In the genomic region with DNA sequence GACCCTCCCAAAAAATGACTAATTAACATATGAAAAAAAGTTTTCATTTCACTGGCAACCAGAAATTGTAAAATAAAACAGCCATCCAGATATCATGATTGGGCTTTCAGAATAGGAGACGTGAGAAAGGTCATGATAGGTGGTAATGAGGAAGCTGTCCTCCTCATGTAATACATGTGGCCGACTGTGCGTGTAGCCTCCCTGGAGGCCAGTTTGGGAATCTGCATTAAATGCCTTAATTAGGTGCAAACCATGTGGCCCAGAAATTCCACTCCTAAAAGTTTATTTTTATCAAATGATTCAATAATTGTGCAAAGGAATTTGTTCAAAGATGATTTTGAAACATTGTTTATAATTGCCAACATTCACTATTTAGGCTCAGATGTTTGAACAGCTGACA, we compare ENCODE assay signal across 27 cellular contexts.
A peak's percentile ranks its signal among the peaks of the same experiment; 100 is the strongest.
DNase-seq lines count a peak whose midpoint lies in the region; ATAC-seq, FAIRE-seq and TF ChIP-seq lines count a peak whose summit lies in the region.
"Had no signal": no experiment of that assay in that cellular context is flagged by ENCODE, and none has a peak within 500 bp of the region (broad histone marks: within the 10 kb centered on the region; RNA-seq: fewer than 3 reads in every experiment).

No MANE protein-coding gene starts in this region.

- H3K4me1 ChIP-seq in K562 (replicated peaks in 1 of 2; ENCODE audit: control insufficient read depth in 2 of 2, insufficient read depth in 2 of 2, low read length in 2 of 2) (no peaks in the 10 kb centered on the region), kidney (ENCODE audit: control insufficient read depth in 1 of 2, insufficient read depth in 1 of 2, low read depth in 1 of 2, low read length in 2 of 2) (no peaks in the 10 kb centered on the region), GM23248 (ENCODE audit: insufficient read depth) (0 out of 2 replicates have a peak, but pooled peaks cover 7% of the 10 kb centered on the region)
- H3K4me1 ChIP-seq: BLaER1 treated with 17β-estradiol and CSF1 and Interleukin-3, amounts not matched to agents 10 nM and 100 nM; SJSA1 had no signal

- ATAC-seq in K562, result peak; percentile 70; the same call in 1 of the 3 replicates
- ATAC-seq in GM18511 (IDR thresholded peaks at IDR 0.05; ENCODE audit: unreplicated experiment), result no peak

- no TSS peak for BruUV-seq in K562 (replicated peaks; lab: Mats Ljungman, UMichigan)

- POLR2A ChIA-PET in K562 (lab: Yijun Ruan, JAX), result interaction anchor here (1.0 kb wide), 1 partner anchor 291 kb away, joined by 3 read pairs; no protein-coding TSS in a partner anchor

- H3K9me3 ChIP-seq in K562 (replicated peaks; ENCODE audit: control insufficient read depth, insufficient read depth, low read depth, low read length) (no peaks in the 10 kb centered on the region), kidney (ENCODE audit: control insufficient read depth in 1 of 2, low read length in 2 of 2) (no peaks in the 10 kb centered on the region), GM23248 (ENCODE audit: low read depth) (no peaks in the 10 kb centered on the region)
- H3K9me3 ChIP-seq: BLaER1 treated with 17β-estradiol and CSF1 and Interleukin-3, amounts not matched to agents 10 nM and 100 nM; SJSA1 had no signal

- H3K9me3 Mint-ChIP-seq in mesothelial cell of epicardium, result no peaks in the 10 kb centered on the region
- H3K9me3 Mint-ChIP-seq: CD4-positive, alpha-beta memory T cell; IgD-negative memory B cell had no signal

- H3K4me3 ChIP-seq in K562 (no peak overlapping the region), kidney (ENCODE audit: low read length in 2 of 2) (no peak overlapping the region), GM23248 (no peak overlapping the region)
- H3K4me3 ChIP-seq: BLaER1 treated with 17β-estradiol and CSF1 and Interleukin-3, amounts not matched to agents 10 nM and 100 nM; PC-9; SJSA1 had no signal

- H3K4me1 Mint-ChIP-seq in mesothelial cell of epicardium, result peaks cover 17% of the 10 kb centered on the region
- H3K4me1 Mint-ChIP-seq: CD4-positive, alpha-beta memory T cell; IgD-negative memory B cell had no signal

- DNase-seq in AG08395 (ENCODE audit: low spot score) (peak; percentile 2), KBM-7 (peak; percentile 7), K562 (ENCODE audit: extremely low read depth in 1 of 4, low spot score in 3 of 4) (peak in 2 of 4 experiments; percentile 11 to 17), mesothelial cell of epicardium (ENCODE audit: low spot score in 2 of 2, unreplicated experiment in 2 of 2) (no peak), kidney (no peak), GM23248 (no peak)
- DNase-seq: AML-193; CD4-positive, alpha-beta memory T cell; COR-L47; DMS79; EL; GF-D8; HCEC 1CT; Karpas-422; NCI-H1105 treated with DMSO at 0.1 percent for 48 hours; NCI-H2029; NCI-H446; NCI-H526; PC-9; Right ventricle myocardium superior; RPMI8226 had no signal

- H3K4me3 Mint-ChIP-seq in mesothelial cell of epicardium, result no peak overlapping the region
- H3K4me3 Mint-ChIP-seq: CD4-positive, alpha-beta memory T cell; IgD-negative memory B cell had no signal

- FAIRE-seq in K562 (lab: Jason Lieb, UNC) (no peak), kidney (lab: Jason Lieb, UNC) (no peak)
- FAIRE-seq: GM12891, H1 had no signal

- H3K9me1 ChIP-seq in K562 (ENCODE audit: control insufficient read depth, insufficient read depth, low read length), result no peaks in the 10 kb centered on the region

- no peak overlapping the region for H2AFZ ChIP-seq in K562 (ENCODE audit: low read depth, low read length)
- H2AFZ ChIP-seq in GM23248, result no peak overlapping the region
- H2AFZ ChIP-seq: PC-9 had no signal

- H3K79me2 ChIP-seq in K562 (ENCODE audit: control insufficient read depth, insufficient read depth, low read length) (no peaks in the 10 kb centered on the region), GM23248 (ENCODE audit: insufficient read depth) (no peaks in the 10 kb centered on the region)

- H4K20me1 ChIP-seq in K562 (replicated peaks; ENCODE audit: control insufficient read depth, insufficient read depth, low read length) (no peaks in the 10 kb centered on the region), GM23248 (ENCODE audit: insufficient read depth) (no peaks in the 10 kb centered on the region)
- H4K20me1 ChIP-seq: BLaER1 treated with 17β-estradiol and CSF1 and Interleukin-3, amounts not matched to agents 10 nM and 100 nM had no signal

- H3K27me3 Mint-ChIP-seq in mesothelial cell of epicardium (ENCODE audit: low read depth), result no peaks in the 10 kb centered on the region
- H3K27me3 Mint-ChIP-seq: CD4-positive, alpha-beta memory T cell; IgD-negative memory B cell had no signal

- in situ Hi-C loops in KBM-7 (cut with MboI; ENCODE audit: low pct_unique_long_range_greater_than_20kb, low sequenced_read_pairs) (no loop called here), K562 (cut with MboI) (no loop called here), GM23248 (cut with MboI) (no loop called here)

- 7% methylated on average over 3 of the region's 3 CpGs for whole genome bisulfite sequencing in K562 (ENCODE audit: insufficient coverage, low coverage, missing lambda C conversion rate)
- 57 to 59% methylated on average over 3 of the region's 3 CpGs for WGBS in GM23248 (ENCODE audit: low coverage in 1 of 2, low lambda C conversion rate in 2 of 2, missing lambda C conversion rate in 2 of 2), 2 experiments

- no peaks in the 10 kb centered on the region for H3K9me2 ChIP-seq in GM23248 (ENCODE audit: insufficient read depth)

- peak in 2 of 3 experiments; percentile 10 to 27; a peak in 2 of 6 replicates for TF ChIP-seq CTCF in K562 (IDR thresholded peaks at IDR 0.05 in 2 of 3, conservative IDR thresholded peaks at IDR 0.05 in 1 of 3; ENCODE audit: insufficient read depth in 2 of 3, low read depth in 1 of 3, low read length in 3 of 3)
- TF ChIP-seq CTCF in mesothelial cell of epicardium (IDR thresholded peaks at IDR 0.05; ENCODE audit: unreplicated experiment), result peak; percentile 16
- TF ChIP-seq CTCF in kidney (IDR thresholded peaks at IDR 0.05; ENCODE audit: borderline replicate concordance, extremely low read depth, insufficient read depth), result no peak

- TF ChIP-seq RAD21 in K562 (CRISPR knock-in tag; conservative IDR thresholded peaks at IDR 0.05 in 1 of 2, IDR thresholded peaks at IDR 0.05 in 1 of 2), result peak in 1 of 2 experiments; percentile 8; a peak in 1 of 4 replicates

- H3K36me3 Mint-ChIP-seq in mesothelial cell of epicardium, result no peaks in the 10 kb centered on the region
- H3K36me3 Mint-ChIP-seq: CD4-positive, alpha-beta memory T cell; IgD-negative memory B cell had no signal

- no peaks in the 10 kb centered on the region for H3K27me3 ChIP-seq in K562 (ENCODE audit: control insufficient read depth in 2 of 2, insufficient read depth in 2 of 2, low read length in 2 of 2)
- no peaks in the 10 kb centered on the region for H3K27me3 ChIP-seq in GM23248 (replicated peaks; ENCODE audit: insufficient read depth)
- H3K27me3 ChIP-seq: BLaER1 treated with 17β-estradiol and CSF1 and Interleukin-3, amounts not matched to agents 10 nM and 100 nM; SJSA1 had no signal

- H3K27ac ChIP-seq in K562 (ENCODE audit: extremely low read depth, low read depth, low read length) (no peak overlapping the region), kidney (ENCODE audit: low read depth in 2 of 2, low read length in 2 of 2) (no peak overlapping the region), GM23248 (no peak overlapping the region)
- H3K27ac ChIP-seq: BLaER1 treated with 17β-estradiol and CSF1 and Interleukin-3, amounts not matched to agents 10 nM and 100 nM; PC-9; SJSA1 had no signal

- no peak for TF ChIP-seq EP300 in K562 (IDR thresholded peaks at IDR 0.05; ENCODE audit: low read length)

- CTCF ChIA-PET in K562 (lab: Yijun Ruan, JAX; ENCODE audit: low intra/inter-chr PET ratio), result no interaction called here

- H3K36me3 ChIP-seq in K562 (ENCODE audit: control insufficient read depth, insufficient read depth, low read length), result no peaks in the 10 kb centered on the region
- no peaks in the 10 kb centered on the region for H3K36me3 ChIP-seq in kidney (ENCODE audit: control insufficient read depth in 1 of 2, insufficient read depth in 2 of 2, low read length in 2 of 2)
- H3K36me3 ChIP-seq in GM23248 (ENCODE audit: low read depth), result no peaks in the 10 kb centered on the region
- H3K36me3 ChIP-seq: BLaER1 treated with 17β-estradiol and CSF1 and Interleukin-3, amounts not matched to agents 10 nM and 100 nM; SJSA1 had no signal

- H3K9ac ChIP-seq in K562 (ENCODE audit: insufficient read depth in 1 of 2, low read depth in 2 of 2, low read length in 2 of 2) (no peak overlapping the region), kidney (ENCODE audit: low read length in 2 of 2) (no peak overlapping the region), GM23248 (no peak overlapping the region)
- H3K9ac ChIP-seq: BLaER1 treated with 17β-estradiol and CSF1 and Interleukin-3, amounts not matched to agents 10 nM and 100 nM had no signal

- no peak for TF ChIP-seq POLR2A in K562 (conservative IDR thresholded peaks at IDR 0.05)

- intact Hi-C loops in K562 (cut with micrococcal nuclease), result no loop called here
- intact Hi-C loops in kidney (cut with DNase I), result no loop called here

- H3F3A ChIP-seq in GM23248 (ENCODE audit: insufficient read depth), result 0 out of 2 replicates have a peak, but pooled peaks cover 6% of the 10 kb centered on the region

- no peak overlapping the region for H3K27ac Mint-ChIP-seq in mesothelial cell of epicardium
- H3K27ac Mint-ChIP-seq: CD4-positive, alpha-beta memory T cell; IgD-negative memory B cell had no signal

- H3K4me2 ChIP-seq in K562 (ENCODE audit: insufficient read depth, low read length) (no peak overlapping the region), GM23248 (ENCODE audit: unreplicated experiment) (no peak overlapping the region)
- H3K4me2 ChIP-seq: BLaER1 treated with 17β-estradiol and CSF1 and Interleukin-3, amounts not matched to agents 10 nM and 100 nM; PC-9 had no signal

TF ChIP-seq in K562, 482 proteins besides CTCF, POLR2A, EP300 and RAD21:
- TF ChIP-seq, protein P1, sequence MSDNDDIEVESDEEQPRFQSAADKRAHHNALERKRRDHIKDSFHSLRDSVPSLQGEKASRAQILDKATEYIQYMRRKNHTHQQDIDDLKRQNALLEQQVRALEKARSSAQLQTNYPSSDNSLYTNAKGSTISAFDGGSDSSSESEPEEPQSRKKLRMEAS (CRISPR knock-in tag; IDR thresholded peaks at IDR 0.05), result peak; percentile 44; the same call in 1 of the 2 replicates
- TF ChIP-seq, protein P2, sequence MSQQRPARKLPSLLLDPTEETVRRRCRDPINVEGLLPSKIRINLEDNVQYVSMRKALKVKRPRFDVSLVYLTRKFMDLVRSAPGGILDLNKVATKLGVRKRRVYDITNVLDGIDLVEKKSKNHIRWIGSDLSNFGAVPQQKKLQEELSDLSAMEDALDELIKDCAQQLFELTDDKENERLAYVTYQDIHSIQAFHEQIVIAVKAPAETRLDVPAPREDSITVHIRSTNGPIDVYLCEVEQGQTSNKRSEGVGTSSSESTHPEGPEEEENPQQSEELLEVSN (IDR thresholded peaks at IDR 0.05; ENCODE audit: borderline replicate concordance in 1 of 2, extremely low read depth in 1 of 2, insufficient read depth in 1 of 2, insufficient read length in 1 of 2, low read depth in 1 of 2, low read length in 1 of 2, poor library complexity in 1 of 2, severe bottlenecking in 1 of 2), result peak in 1 of 2 experiments; percentile 27
- no peak for TF ChIP-seq MAFF (IDR thresholded peaks at IDR 0.05; ENCODE audit: low read length)

Comparison
In these comparisons a context has a peak if more than half of its experiments do, and no peak if none do; other contexts are left out.
1. DNase-seq: peak in AG08395 (single experiment) and KBM-7 (single experiment); none in mesothelial cell of epicardium (0 of 2), kidney (single experiment) and GM23248 (single experiment).